Comparison of ENCODE assay signal across 8 cellular contexts in genomic region chrX:153539171-153539978, GRCh38. TPM values are rescaled to one million over a fixed set of nuclear protein-coding genes. Genes with fewer than 3 reads are reported as not detected.
DNase-seq lines count a peak whose midpoint lies in the region; ATAC-seq, FAIRE-seq and TF ChIP-seq lines count a peak whose summit lies in the region.

No MANE protein-coding gene starts in this region.

- H3K4me3 ChIP-seq in gastroesophageal sphincter (no peak overlapping the region), pancreas (no peak overlapping the region), upper lobe of right lung (no peak overlapping the region)

- H3K27ac ChIP-seq in gastroesophageal sphincter (no peak overlapping the region), pancreas (no peak overlapping the region), upper lobe of right lung (no peak overlapping the region)

- intact Hi-C loops in pancreas (cut with DNase I) (no loop called here), upper lobe of right lung (cut with DNase I) (no loop called here)

- H3K9me3 ChIP-seq in gastroesophageal sphincter (no peaks in the 10 kb centered on the region), pancreas (no peaks in the 10 kb centered on the region), upper lobe of right lung (no peaks in the 10 kb centered on the region)

- no peak for TF ChIP-seq EP300 in gastroesophageal sphincter (IDR thresholded peaks at IDR 0.05)

- peak in 3 of 4 experiments; percentile 75 to 88 (median 80) for TF ChIP-seq CTCF in gastroesophageal sphincter (IDR thresholded peaks at IDR 0.05)
- peak; percentile 64 to 85 (median 74) for TF ChIP-seq CTCF in pancreas (IDR thresholded peaks at IDR 0.05)
- peak; percentile 72 for TF ChIP-seq CTCF in upper lobe of right lung (IDR thresholded peaks at IDR 0.05)

- no peak for TF ChIP-seq POLR2A in gastroesophageal sphincter (IDR thresholded peaks at IDR 0.05)

- H3K27me3 ChIP-seq in gastroesophageal sphincter (no peaks in the 10 kb centered on the region), pancreas (no peaks in the 10 kb centered on the region), upper lobe of right lung (no peaks in the 10 kb centered on the region)

- no peaks in the 10 kb centered on the region for H3K36me3 ChIP-seq in gastroesophageal sphincter
- H3K36me3 ChIP-seq in pancreas = no peaks in the 10 kb centered on the region
- H3K36me3 ChIP-seq in upper lobe of right lung = no peaks in the 10 kb centered on the region

- no peaks in the 10 kb centered on the region for H3K4me1 ChIP-seq in gastroesophageal sphincter
- H3K4me1 ChIP-seq in pancreas = no peaks in the 10 kb centered on the region
- no peaks in the 10 kb centered on the region for H3K4me1 ChIP-seq in upper lobe of right lung

- DNase-seq in activated gamma-delta T cell treated with Interleukin-2 at 50 U/mL for 16 hours = peak; percentile 51
- DNase-seq in activated gamma-delta T cell (lab: John Stamatoyannopoulos, UW) = no peak
- peak; percentile 64 for DNase-seq in RPMI8226
- peak; percentile 42 for DNase-seq in activated T-helper 9 cell treated with anti-CD3 and anti-CD28 coated beads, Interleukin-2, amount 50 U/mL, for 16 hours (ENCODE audit: low read depth)
- peak; percentile 45 to 92 (median 76) for DNase-seq in pancreas
- DNase-seq in upper lobe of right lung = peak; percentile 80

- ATAC-seq in HG03159 (IDR thresholded peaks at IDR 0.05; ENCODE audit: unreplicated experiment) (peak; percentile 68), gastroesophageal sphincter (peak; percentile 74), pancreas (peak; percentile 75 to 88 (median 85)), upper lobe of right lung (peak; percentile 92)

- no CpG with 5 or more reads among the region's 31 CpGs for WGBS in gastroesophageal sphincter (ENCODE audit: low coverage in 1 of 2), 2 donors
- 41 to 42% methylated on average over 31 of the region's 31 CpGs for WGBS in pancreas, 2 donors

- no peak for FAIRE-seq in pancreas (lab: Jason Lieb, UNC)

RNA-seq across cellular contexts. Expression of gene ATP2B3, which starts 21.9 kb away (rescaled TPM):
- total RNA-seq in gastroesophageal sphincter (under 1 TPM in 3 of 4 donors, not detected in 1; 0.13 to 0.37 (median 0.31) TPM), pancreas (under 1 TPM in 4 of 6 donors, not detected in 2; 0.03 to 0.06 (median 0.04) TPM), upper lobe of right lung (not detected)
- under 1 TPM; 0.04 to 0.12 TPM for polyA plus RNA-seq in pancreas

RNA-seq across cellular contexts. Expression of gene BGN, which starts 44.6 kb away (rescaled TPM):
- 10 to 100 TPM; 10.4 to 49.4 (median 16.5) TPM for total RNA-seq in gastroesophageal sphincter
- 100 to 1,000 TPM in 1 of 6 donors, 10 to 100 TPM in 2, 1 to 10 TPM in 3; 4.0 to 113 (median 15.0) TPM for total RNA-seq in pancreas
- polyA plus RNA-seq in pancreas = 10 to 100 TPM; 20.2 to 24.5 TPM
- total RNA-seq in upper lobe of right lung = 205 TPM

RNA-seq across cellular contexts. Expression of gene CCNQ, which starts 59.6 kb away (rescaled TPM):
- total RNA-seq in gastroesophageal sphincter (10 to 100 TPM; 30.7 to 57.7 (median 51.4) TPM), pancreas (10 to 100 TPM in 1 of 6 donors, 1 to 10 TPM in 5; 6.7 to 10.6 (median 8.1) TPM), upper lobe of right lung (18.9 TPM)
- 10 to 100 TPM; 26.3 to 32.1 TPM for polyA plus RNA-seq in pancreas
